8 cellular contexts compared by ENCODE assay signal in genomic region chr3:71581981-71582611, GRCh38. TPM values are rescaled to one million over a fixed set of nuclear protein-coding genes. Genes with fewer than 3 reads are reported as not detected.
A peak's percentile ranks its signal among the peaks of the same experiment; 100 is the strongest.
DNase-seq lines count a peak whose midpoint lies in the region; ATAC-seq and TF ChIP-seq lines count a peak whose summit lies in the region.

No MANE protein-coding gene starts in this region.

- POLR2A ChIA-PET in activated CD8-positive, alpha-beta T cell treated with anti-CD3 and anti-CD28 coated beads, Interleukin-2, amount 10 ng/mL, durations not matched to agents 7 days and 5 days (lab: Charles Lee), result interaction anchor here (0.6 to 3.4 kb wide), 18 partner anchors 37 to 626 kb away, joined by 3 to 27 read pairs (median 3); no protein-coding TSS in a partner anchor

- peaks cover 49% of the 10 kb centered on the region for H3K4me1 Mint-ChIP-seq in activated CD8-positive, alpha-beta T cell treated with anti-CD3 and anti-CD28 coated beads, Interleukin-2, amount 10 ng/mL, durations not matched to agents 7 days and 5 days (ENCODE audit: low read depth)
- H3K4me1 Mint-ChIP-seq in endodermal cell (peaks cover 51% of the 10 kb centered on the region), memory B cell (peaks cover 25% of the 10 kb centered on the region)

- CTCF ChIA-PET in activated CD8-positive, alpha-beta T cell treated with anti-CD3 and anti-CD28 coated beads, Interleukin-2, amount 10 ng/mL, durations not matched to agents 7 days and 5 days (lab: Charles Lee), result interaction anchor here (1.0 to 1.4 kb wide), 5 partner anchors 126 to 520 kb away, joined by 3 to 4 read pairs (median 3); no protein-coding TSS in a partner anchor

- peaks cover 4% of the 10 kb centered on the region for H3K36me3 Mint-ChIP-seq in activated CD8-positive, alpha-beta T cell treated with anti-CD3 and anti-CD28 coated beads, Interleukin-2, amount 10 ng/mL, durations not matched to agents 7 days and 5 days (ENCODE audit: low read depth)
- H3K36me3 Mint-ChIP-seq in endodermal cell (ENCODE audit: low read depth) (peaks cover 2% of the 10 kb centered on the region), memory B cell (no peaks in the 10 kb centered on the region)

- peak; percentile 14 for ATAC-seq in activated CD8-positive, alpha-beta T cell treated with anti-CD3 and anti-CD28 coated beads, Interleukin-2, amount 10 ng/mL, durations not matched to agents 7 days and 5 days
- ATAC-seq in memory B cell (ENCODE audit: low read depth), result peak; percentile 15

- TF ChIP-seq CTCF in endodermal cell (conservative IDR thresholded peaks at IDR 0.05), result no peak

- peak overlapping the region; percentile 85 for H3K27ac Mint-ChIP-seq in activated CD8-positive, alpha-beta T cell treated with anti-CD3 and anti-CD28 coated beads, Interleukin-2, amount 10 ng/mL, durations not matched to agents 7 days and 5 days
- H3K27ac Mint-ChIP-seq in endodermal cell, result peak overlapping the region; percentile 92
- peak overlapping the region; percentile 95 for H3K27ac Mint-ChIP-seq in memory B cell

- DNase-seq in EH (ENCODE audit: low read depth) (peak; percentile 67), NCI-H226 (peak; percentile 10), endodermal cell (peak; percentile 88), memory B cell (ENCODE audit: low spot score in 2 of 2) (peak; percentile 39 to 45), RPMI8226 (no peak), NCI-H446 (lab: John Stamatoyannopoulos, UW) (no peak)
- DNase-seq in activated CD8-positive, alpha-beta T cell treated with anti-CD3 and anti-CD28 coated beads, Interleukin-2, amount 10 ng/mL, durations not matched to agents 7 days and 5 days, result peak; percentile 48
- peak; percentile 13 to 38 (median 22) for DNase-seq in stimulated activated CD4-positive, alpha-beta T cell treated with anti-CD3 and anti-CD28 coated beads, TNF-alpha, amount 100 ng/mL, for 4 hours (ENCODE audit: low read depth in 3 of 3)

- peak overlapping the region; percentile 36 for H3K9ac ChIP-seq in endodermal cell (ENCODE audit: extremely low read depth, low read length, poor library complexity, severe bottlenecking)

- no peaks in the 10 kb centered on the region for H3K9me3 ChIP-seq in endodermal cell (ENCODE audit: control insufficient read depth, low read length)

- H3K4me1 ChIP-seq in endodermal cell (ENCODE audit: control insufficient read depth, insufficient read depth, low read length), result no peaks in the 10 kb centered on the region

- H3K36me3 ChIP-seq in endodermal cell (ENCODE audit: control insufficient read depth, insufficient read depth, low read length), result no peaks in the 10 kb centered on the region

- no peak overlapping the region for H3K27ac ChIP-seq in endodermal cell (ENCODE audit: low read depth, low read length)

- peak overlapping the region; percentile 78 for H3K4me3 Mint-ChIP-seq in activated CD8-positive, alpha-beta T cell treated with anti-CD3 and anti-CD28 coated beads, Interleukin-2, amount 10 ng/mL, durations not matched to agents 7 days and 5 days
- H3K4me3 Mint-ChIP-seq in endodermal cell, result peak overlapping the region; percentile 87
- H3K4me3 Mint-ChIP-seq in memory B cell, result peak overlapping the region; percentile 86

- peaks cover 5% of the 10 kb centered on the region for H3K27me3 ChIP-seq in endodermal cell (ENCODE audit: control insufficient read depth, insufficient read depth, low read length, poor library complexity, severe bottlenecking)

- H3K9me3 Mint-ChIP-seq in activated CD8-positive, alpha-beta T cell treated with anti-CD3 and anti-CD28 coated beads, Interleukin-2, amount 10 ng/mL, durations not matched to agents 7 days and 5 days (ENCODE audit: insufficient read depth), result no peaks in the 10 kb centered on the region
- H3K9me3 Mint-ChIP-seq in endodermal cell (no peaks in the 10 kb centered on the region), memory B cell (no peaks in the 10 kb centered on the region)

- 0% methylated on average over 24 to 62 of the region's 62 CpGs for WGBS in endodermal cell (ENCODE audit: insufficient coverage in 1 of 2, insufficient read length in 1 of 2), 2 experiments

- peak overlapping the region; percentile 84 for H3K4me3 ChIP-seq in endodermal cell (ENCODE audit: low read length)

- H3K27me3 Mint-ChIP-seq in activated CD8-positive, alpha-beta T cell treated with anti-CD3 and anti-CD28 coated beads, Interleukin-2, amount 10 ng/mL, durations not matched to agents 7 days and 5 days (ENCODE audit: low read depth), result no peaks in the 10 kb centered on the region
- H3K27me3 Mint-ChIP-seq in endodermal cell (ENCODE audit: insufficient read depth), result no peaks in the 10 kb centered on the region
- H3K27me3 Mint-ChIP-seq in memory B cell, result no peaks in the 10 kb centered on the region

RNA-seq across cellular contexts. Expression of gene FOXP1, which starts 1.4 kb away (rescaled TPM):
- total RNA-seq in activated CD8-positive, alpha-beta T cell treated with anti-CD3 and anti-CD28 coated beads, Interleukin-2, amount 10 ng/mL, durations not matched to agents 7 days and 5 days, result 100 to 1,000 TPM; 120 to 122 TPM
- 10 to 100 TPM; 41.7 to 94.3 TPM for total RNA-seq in endodermal cell
- 31.4 TPM for polyA plus RNA-seq in endodermal cell (2013, experiment 1 of 2)
- 32.3 TPM for polyA plus RNA-seq in endodermal cell (2013, experiment 2 of 2)

Comparison
In these comparisons a context has a peak if more than half of its experiments do, and no peak if none do; other contexts are left out.
1. DNase-seq: peak in EH (single experiment), NCI-H226 (single experiment), activated CD8-positive, alpha-beta T cell treated with anti-CD3 and anti-CD28 coated beads, Interleukin-2, amount 10 ng/mL, durations not matched to agents 7 days and 5 days (single experiment), endodermal cell (single experiment), memory B cell (2 of 2) and stimulated activated CD4-positive, alpha-beta T cell treated with anti-CD3 and anti-CD28 coated beads, TNF-alpha, amount 100 ng/mL, for 4 hours (3 of 3); none in RPMI8226 (single experiment) and NCI-H446 (0 of 2).
2. Peak in every context shown above with its lines, with median percentiles within 50 percentile points of each other: H3K27ac Mint-ChIP-seq and H3K4me3 Mint-ChIP-seq.